ENCODE assay signal across 20 cellular contexts in genomic region chr17:18970582-18971480, GRCh38. TPM values are rescaled to one million over a fixed set of nuclear protein-coding genes. Genes with fewer than 3 reads are reported as not detected.
DNase-seq lines count a peak whose midpoint lies in the region; ATAC-seq and TF ChIP-seq lines count a peak whose summit lies in the region.
"Had no signal": no experiment of that assay in that cellular context is flagged by ENCODE, and none has a peak within 500 bp of the region (broad histone marks: within the 10 kb centered on the region; RNA-seq: fewer than 3 reads in every experiment).

No MANE protein-coding gene starts in this region.

- H2AFZ ChIP-seq in OCI-LY7 (ENCODE audit: low read length): no peak overlapping the region

- no TSS peak for BruUV-seq in OCI-LY7 (replicated peaks; lab: Mats Ljungman, UMichigan)

- H4K20me1 ChIP-seq in OCI-LY7 (ENCODE audit: insufficient read depth, low read length): no peaks in the 10 kb centered on the region

- H3K36me3 ChIP-seq in OCI-LY7 (ENCODE audit: insufficient read depth, low read length): no peaks in the 10 kb centered on the region
- H3K36me3 ChIP-seq: heart right ventricle had no signal

- CTCF ChIA-PET in OCI-LY7 (lab: Charles Lee; ENCODE audit: unreplicated experiment): no interaction called here

- intact Hi-C loops in OCI-LY7 (cut with micrococcal nuclease; ENCODE audit: unreplicated experiment): no loop called here

- H3K27me3 Mint-ChIP-seq in endothelial cell (ENCODE audit: unreplicated experiment) (peaks cover 9% of the 10 kb centered on the region), nephron progenitor cell (ENCODE audit: low read depth, poor library complexity) (peaks cover 3% of the 10 kb centered on the region)
- H3K27me3 Mint-ChIP-seq: memory B cell; stimulated activated naive CD8-positive, alpha-beta T cell treated with anti-CD3 and anti-CD28 coated beads, Interleukin-15, Interleukin-2, amounts not matched to agents 100 ng/mL and 50 ng/mL, for 24 hours had no signal

- H3K9me2 ChIP-seq in OCI-LY7 (ENCODE audit: insufficient read depth, low read length): no peaks in the 10 kb centered on the region

- POLR2A ChIA-PET in OCI-LY7 (lab: Charles Lee): no interaction called here

- no peak for ATAC-seq in GM21723 (IDR thresholded peaks at IDR 0.05; ENCODE audit: unreplicated experiment)
- ATAC-seq in HG02759 (IDR thresholded peaks at IDR 0.05; ENCODE audit: unreplicated experiment): no peak
- ATAC-seq: heart right ventricle had no signal

- TF ChIP-seq CTCF in AG09309 (IDR thresholded peaks at IDR 0.05; ENCODE audit: control insufficient read depth, insufficient read depth, low read depth, low read length, missing control alignments) (peak; percentile 15), OCI-LY7 (conservative IDR thresholded peaks at IDR 0.05; ENCODE audit: low read length) (0 out of 2 replicates have a peak, but pooled peaks have one; percentile 21), endothelial cell (IDR thresholded peaks at IDR 0.05; ENCODE audit: unreplicated experiment) (no peak), nephron progenitor cell (IDR thresholded peaks at IDR 0.05) (no peak)

- H3K79me2 ChIP-seq in OCI-LY7 (ENCODE audit: insufficient read depth, low read depth, low read length): no peaks in the 10 kb centered on the region

- no peaks in the 10 kb centered on the region for H3K9me3 Mint-ChIP-seq in endothelial cell (ENCODE audit: unreplicated experiment)
- no peaks in the 10 kb centered on the region for H3K9me3 Mint-ChIP-seq in nephron progenitor cell
- H3K9me3 Mint-ChIP-seq: memory B cell; stimulated activated naive CD8-positive, alpha-beta T cell treated with anti-CD3 and anti-CD28 coated beads, Interleukin-15, Interleukin-2, amounts not matched to agents 100 ng/mL and 50 ng/mL, for 24 hours had no signal

- DNase-seq in AG09309 (ENCODE audit: low read depth) (no peak), OCI-LY7 (ENCODE audit: low spot score) (no peak), endothelial cell (ENCODE audit: low spot score) (no peak), nephron progenitor cell (no peak), activated T-cell treated with anti-CD3 and anti-CD28 coated beads for 4 hours (no peak), SKM-1 (lab: John Stamatoyannopoulos, UW; ENCODE audit: unreplicated experiment) (no peak)
- DNase-seq: activated CD4-positive, alpha-beta T cell treated with anti-CD3 and anti-CD28 coated beads for 4 hours; activated gamma-delta T cell; EL; heart right ventricle; islet precursor cell; NCI-H187 treated with DMSO at 0.1 percent for 48 hours; SHP77; T-helper 9 cell had no signal

- H3K27ac Mint-ChIP-seq in endothelial cell (ENCODE audit: unreplicated experiment) (peak overlapping the region; percentile 67), nephron progenitor cell (peak overlapping the region; percentile 22)
- H3K27ac Mint-ChIP-seq: memory B cell; stimulated activated naive CD8-positive, alpha-beta T cell treated with anti-CD3 and anti-CD28 coated beads, Interleukin-15, Interleukin-2, amounts not matched to agents 100 ng/mL and 50 ng/mL, for 24 hours had no signal

- no peaks in the 10 kb centered on the region for H3K9me3 ChIP-seq in OCI-LY7 (ENCODE audit: low read length)
- H3K9me3 ChIP-seq: heart right ventricle, right atrium auricular region had no signal

- H3K4me3 Mint-ChIP-seq in endothelial cell (ENCODE audit: unreplicated experiment) (no peak overlapping the region), nephron progenitor cell (no peak overlapping the region)
- H3K4me3 Mint-ChIP-seq: memory B cell; stimulated activated naive CD8-positive, alpha-beta T cell treated with anti-CD3 and anti-CD28 coated beads, Interleukin-15, Interleukin-2, amounts not matched to agents 100 ng/mL and 50 ng/mL, for 24 hours had no signal

- H3K4me3 ChIP-seq in AG09309 (ENCODE audit: control insufficient read depth, low read depth, low read length): no peak overlapping the region
- no peak overlapping the region for H3K4me3 ChIP-seq in OCI-LY7 (ENCODE audit: low read depth, low read length, poor library complexity, severe bottlenecking)
- H3K4me3 ChIP-seq: heart right ventricle, right atrium auricular region had no signal

- H3K4me1 Mint-ChIP-seq in endothelial cell (ENCODE audit: unreplicated experiment) (peaks cover 26% of the 10 kb centered on the region), nephron progenitor cell (peaks cover 45% of the 10 kb centered on the region)
- H3K4me1 Mint-ChIP-seq: memory B cell had no signal

- no peaks in the 10 kb centered on the region for H3K4me1 ChIP-seq in OCI-LY7 (ENCODE audit: insufficient read depth, low read length, poor library complexity, severe bottlenecking)

- H3K36me3 Mint-ChIP-seq in endothelial cell (ENCODE audit: low read depth, unreplicated experiment) (no peaks in the 10 kb centered on the region), nephron progenitor cell (ENCODE audit: low read depth) (no peaks in the 10 kb centered on the region)

- no peak overlapping the region for H3K4me2 ChIP-seq in OCI-LY7 (ENCODE audit: low read length)

- H3K27ac ChIP-seq in OCI-LY7 (ENCODE audit: low read depth, low read length, poor library complexity, severe bottlenecking): no peak overlapping the region
- H3K27ac ChIP-seq: heart right ventricle, right atrium auricular region had no signal

RNA-seq across cellular contexts. Expression of gene SLC5A10, which starts 18.9 kb away (rescaled TPM):
- total RNA-seq in OCI-LY7 (2014; rRNA removed; shearing (Covaris generic)): not detected in 2 replicates
- not detected in 2 replicates for total RNA-seq in OCI-LY7 (2022)
- 0.08 TPM for total RNA-seq in endothelial cell (ENCODE audit: unreplicated experiment)
- total RNA-seq: ureter had no signal

RNA-seq across cellular contexts. Expression of gene FAM83G, which starts 33.7 kb away (rescaled TPM):
- 5.0 and 15.3 TPM in 2 replicates for total RNA-seq in OCI-LY7 (2014; rRNA removed; shearing (Covaris generic))
- total RNA-seq in OCI-LY7 (2022) (9.1 and 10.4 TPM in 2 replicates), endothelial cell (ENCODE audit: unreplicated experiment) (1.6 TPM)

Comparison
In these comparisons a context has a peak if more than half of its experiments do, and no peak if none do; other contexts are left out.
1. CTCF ChIP-seq: peak in AG09309 (single experiment) and OCI-LY7 (single experiment); none in endothelial cell (single experiment) and nephron progenitor cell (single experiment).